2 cellular contexts compared by ENCODE assay signal in the genomic region with DNA sequence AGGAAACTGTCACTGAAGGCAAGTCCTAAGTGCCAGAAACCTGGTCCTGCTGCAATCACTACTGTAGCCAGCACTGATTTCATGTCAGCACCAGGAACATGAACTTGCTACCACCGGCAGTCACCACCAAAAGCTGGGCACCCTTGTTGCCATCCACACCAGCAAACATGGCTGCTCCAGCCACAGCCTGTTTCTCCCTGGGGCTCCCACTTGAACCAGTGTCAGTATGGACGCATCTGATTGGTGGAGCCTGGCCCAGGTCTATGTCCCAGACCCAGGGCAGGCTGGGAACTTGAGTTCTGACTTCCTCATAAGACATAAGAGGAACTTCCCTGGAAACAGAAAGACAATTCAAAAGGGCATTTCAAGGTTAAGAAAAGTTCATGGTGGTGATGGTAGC.
TF ChIP-seq lines count a peak whose summit lies in the region.

No MANE protein-coding gene starts in this region.

TF ChIP-seq in GM23338, 12 proteins besides CTCF, POLR2A, EP300 and RAD21 (continues in another document):
- TF ChIP-seq, protein P1, sequence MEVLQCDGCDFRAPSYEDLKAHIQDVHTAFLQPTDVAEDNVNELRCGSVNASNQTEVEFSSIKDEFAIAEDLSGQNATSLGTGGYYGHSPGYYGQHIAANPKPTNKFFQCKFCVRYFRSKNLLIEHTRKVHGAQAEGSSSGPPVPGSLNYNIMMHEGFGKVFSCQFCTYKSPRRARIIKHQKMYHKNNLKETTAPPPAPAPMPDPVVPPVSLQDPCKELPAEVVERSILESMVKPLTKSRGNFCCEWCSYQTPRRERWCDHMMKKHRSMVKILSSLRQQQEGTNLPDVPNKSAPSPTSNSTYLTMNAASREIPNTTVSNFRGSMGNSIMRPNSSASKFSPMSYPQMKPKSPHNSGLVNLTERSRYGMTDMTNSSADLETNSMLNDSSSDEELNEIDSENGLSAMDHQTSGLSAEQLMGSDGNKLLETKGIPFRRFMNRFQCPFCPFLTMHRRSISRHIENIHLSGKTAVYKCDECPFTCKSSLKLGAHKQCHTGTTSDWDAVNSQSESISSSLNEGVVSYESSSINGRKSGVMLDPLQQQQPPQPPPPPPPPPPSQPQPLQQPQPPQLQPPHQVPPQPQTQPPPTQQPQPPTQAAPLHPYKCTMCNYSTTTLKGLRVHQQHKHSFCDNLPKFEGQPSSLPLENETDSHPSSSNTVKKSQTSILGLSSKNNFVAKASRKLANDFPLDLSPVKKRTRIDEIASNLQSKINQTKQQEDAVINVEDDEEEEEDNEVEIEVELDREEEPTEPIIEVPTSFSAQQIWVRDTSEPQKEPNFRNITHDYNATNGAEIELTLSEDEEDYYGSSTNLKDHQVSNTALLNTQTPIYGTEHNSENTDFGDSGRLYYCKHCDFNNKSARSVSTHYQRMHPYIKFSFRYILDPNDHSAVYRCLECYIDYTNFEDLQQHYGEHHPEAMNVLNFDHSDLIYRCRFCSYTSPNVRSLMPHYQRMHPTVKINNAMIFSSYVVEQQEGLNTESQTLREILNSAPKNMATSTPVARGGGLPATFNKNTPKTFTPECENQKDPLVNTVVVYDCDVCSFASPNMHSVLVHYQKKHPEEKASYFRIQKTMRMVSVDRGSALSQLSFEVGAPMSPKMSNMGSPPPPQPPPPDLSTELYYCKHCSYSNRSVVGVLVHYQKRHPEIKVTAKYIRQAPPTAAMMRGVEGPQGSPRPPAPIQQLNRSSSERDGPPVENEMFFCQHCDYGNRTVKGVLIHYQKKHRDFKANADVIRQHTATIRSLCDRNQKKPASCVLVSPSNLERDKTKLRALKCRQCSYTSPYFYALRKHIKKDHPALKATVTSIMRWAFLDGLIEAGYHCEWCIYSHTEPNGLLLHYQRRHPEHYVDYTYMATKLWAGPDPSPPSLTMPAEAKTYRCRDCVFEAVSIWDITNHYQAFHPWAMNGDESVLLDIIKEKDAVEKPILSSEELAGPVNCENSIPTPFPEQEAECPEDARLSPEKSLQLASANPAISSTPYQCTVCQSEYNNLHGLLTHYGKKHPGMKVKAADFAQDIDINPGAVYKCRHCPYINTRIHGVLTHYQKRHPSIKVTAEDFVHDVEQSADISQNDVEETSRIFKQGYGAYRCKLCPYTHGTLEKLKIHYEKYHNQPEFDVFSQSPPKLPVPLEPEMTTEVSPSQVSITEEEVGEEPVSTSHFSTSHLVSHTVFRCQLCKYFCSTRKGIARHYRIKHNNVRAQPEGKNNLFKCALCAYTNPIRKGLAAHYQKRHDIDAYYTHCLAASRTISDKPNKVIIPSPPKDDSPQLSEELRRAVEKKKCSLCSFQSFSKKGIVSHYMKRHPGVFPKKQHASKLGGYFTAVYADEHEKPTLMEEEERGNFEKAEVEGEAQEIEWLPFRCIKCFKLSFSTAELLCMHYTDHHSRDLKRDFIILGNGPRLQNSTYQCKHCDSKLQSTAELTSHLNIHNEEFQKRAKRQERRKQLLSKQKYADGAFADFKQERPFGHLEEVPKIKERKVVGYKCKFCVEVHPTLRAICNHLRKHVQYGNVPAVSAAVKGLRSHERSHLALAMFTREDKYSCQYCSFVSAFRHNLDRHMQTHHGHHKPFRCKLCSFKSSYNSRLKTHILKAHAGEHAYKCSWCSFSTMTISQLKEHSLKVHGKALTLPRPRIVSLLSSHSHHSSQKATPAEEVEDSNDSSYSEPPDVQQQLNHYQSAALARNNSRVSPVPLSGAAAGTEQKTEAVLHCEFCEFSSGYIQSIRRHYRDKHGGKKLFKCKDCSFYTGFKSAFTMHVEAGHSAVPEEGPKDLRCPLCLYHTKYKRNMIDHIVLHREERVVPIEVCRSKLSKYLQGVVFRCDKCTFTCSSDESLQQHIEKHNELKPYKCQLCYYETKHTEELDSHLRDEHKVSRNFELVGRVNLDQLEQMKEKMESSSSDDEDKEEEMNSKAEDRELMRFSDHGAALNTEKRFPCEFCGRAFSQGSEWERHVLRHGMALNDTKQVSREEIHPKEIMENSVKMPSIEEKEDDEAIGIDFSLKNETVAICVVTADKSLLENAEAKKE (CRISPR knock-in tag; IDR thresholded peaks at IDR 0.05), result no peak
- TF ChIP-seq POLR2AphosphoS5 (IDR thresholded peaks at IDR 0.05; ENCODE audit: low read depth) (no peak), JUNB (IDR thresholded peaks at IDR 0.05; ENCODE audit: unreplicated experiment) (no peak), ZNF331 (CRISPR knock-in tag; IDR thresholded peaks at IDR 0.05; ENCODE audit: low read depth) (no peak), CREB1 (CRISPR knock-in tag; IDR thresholded peaks at IDR 0.05; ENCODE audit: low read depth) (no peak), NANOG (IDR thresholded peaks at IDR 0.05; ENCODE audit: borderline replicate concordance) (no peak), ZNF114 (CRISPR knock-in tag; IDR thresholded peaks at IDR 0.05) (no peak), STAT1 (IDR thresholded peaks at IDR 0.05; ENCODE audit: unreplicated experiment) (no peak)
- TF ChIP-seq, protein P2, sequence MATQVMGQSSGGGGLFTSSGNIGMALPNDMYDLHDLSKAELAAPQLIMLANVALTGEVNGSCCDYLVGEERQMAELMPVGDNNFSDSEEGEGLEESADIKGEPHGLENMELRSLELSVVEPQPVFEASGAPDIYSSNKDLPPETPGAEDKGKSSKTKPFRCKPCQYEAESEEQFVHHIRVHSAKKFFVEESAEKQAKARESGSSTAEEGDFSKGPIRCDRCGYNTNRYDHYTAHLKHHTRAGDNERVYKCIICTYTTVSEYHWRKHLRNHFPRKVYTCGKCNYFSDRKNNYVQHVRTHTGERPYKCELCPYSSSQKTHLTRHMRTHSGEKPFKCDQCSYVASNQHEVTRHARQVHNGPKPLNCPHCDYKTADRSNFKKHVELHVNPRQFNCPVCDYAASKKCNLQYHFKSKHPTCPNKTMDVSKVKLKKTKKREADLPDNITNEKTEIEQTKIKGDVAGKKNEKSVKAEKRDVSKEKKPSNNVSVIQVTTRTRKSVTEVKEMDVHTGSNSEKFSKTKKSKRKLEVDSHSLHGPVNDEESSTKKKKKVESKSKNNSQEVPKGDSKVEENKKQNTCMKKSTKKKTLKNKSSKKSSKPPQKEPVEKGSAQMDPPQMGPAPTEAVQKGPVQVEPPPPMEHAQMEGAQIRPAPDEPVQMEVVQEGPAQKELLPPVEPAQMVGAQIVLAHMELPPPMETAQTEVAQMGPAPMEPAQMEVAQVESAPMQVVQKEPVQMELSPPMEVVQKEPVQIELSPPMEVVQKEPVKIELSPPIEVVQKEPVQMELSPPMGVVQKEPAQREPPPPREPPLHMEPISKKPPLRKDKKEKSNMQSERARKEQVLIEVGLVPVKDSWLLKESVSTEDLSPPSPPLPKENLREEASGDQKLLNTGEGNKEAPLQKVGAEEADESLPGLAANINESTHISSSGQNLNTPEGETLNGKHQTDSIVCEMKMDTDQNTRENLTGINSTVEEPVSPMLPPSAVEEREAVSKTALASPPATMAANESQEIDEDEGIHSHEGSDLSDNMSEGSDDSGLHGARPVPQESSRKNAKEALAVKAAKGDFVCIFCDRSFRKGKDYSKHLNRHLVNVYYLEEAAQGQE (IDR thresholded peaks at IDR 0.05; ENCODE audit: unreplicated experiment), result no peak
- TF ChIP-seq, protein P3, sequence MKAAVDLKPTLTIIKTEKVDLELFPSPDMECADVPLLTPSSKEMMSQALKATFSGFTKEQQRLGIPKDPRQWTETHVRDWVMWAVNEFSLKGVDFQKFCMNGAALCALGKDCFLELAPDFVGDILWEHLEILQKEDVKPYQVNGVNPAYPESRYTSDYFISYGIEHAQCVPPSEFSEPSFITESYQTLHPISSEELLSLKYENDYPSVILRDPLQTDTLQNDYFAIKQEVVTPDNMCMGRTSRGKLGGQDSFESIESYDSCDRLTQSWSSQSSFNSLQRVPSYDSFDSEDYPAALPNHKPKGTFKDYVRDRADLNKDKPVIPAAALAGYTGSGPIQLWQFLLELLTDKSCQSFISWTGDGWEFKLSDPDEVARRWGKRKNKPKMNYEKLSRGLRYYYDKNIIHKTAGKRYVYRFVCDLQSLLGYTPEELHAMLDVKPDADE (IDR thresholded peaks at IDR 0.05), result no peak

TF ChIP-seq in K562, 482 proteins besides CTCF, POLR2A, EP300 and RAD21 (continued from another document and continues in another):
- TF ChIP-seq, protein P4, sequence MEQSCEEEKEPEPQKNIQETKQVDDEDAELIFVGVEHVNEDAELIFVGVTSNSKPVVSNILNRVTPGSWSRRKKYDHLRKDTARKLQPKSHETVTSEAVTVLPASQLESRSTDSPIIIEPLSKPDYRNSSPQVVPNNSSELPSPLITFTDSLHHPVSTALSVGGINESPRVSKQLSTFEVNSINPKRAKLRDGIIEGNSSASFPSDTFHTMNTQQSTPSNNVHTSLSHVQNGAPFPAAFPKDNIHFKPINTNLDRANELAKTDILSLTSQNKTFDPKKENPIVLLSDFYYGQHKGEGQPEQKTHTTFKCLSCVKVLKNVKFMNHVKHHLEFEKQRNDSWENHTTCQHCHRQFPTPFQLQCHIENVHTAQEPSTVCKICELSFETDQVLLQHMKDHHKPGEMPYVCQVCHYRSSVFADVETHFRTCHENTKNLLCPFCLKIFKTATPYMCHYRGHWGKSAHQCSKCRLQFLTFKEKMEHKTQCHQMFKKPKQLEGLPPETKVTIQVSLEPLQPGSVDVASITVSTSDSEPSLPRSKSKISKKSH (CRISPR knock-in tag; IDR thresholded peaks at IDR 0.05), result no peak
- TF ChIP-seq MAFG (tag; conservative IDR thresholded peaks at IDR 0.05), result no peak
- TF ChIP-seq SRSF3 (IDR thresholded peaks at IDR 0.05; ENCODE audit: insufficient read depth, low read length), result no peak
- TF ChIP-seq NR2C2 (CRISPR knock-in tag; IDR thresholded peaks at IDR 0.05), result no peak
- TF ChIP-seq NR2C2 (tag; IDR thresholded peaks at IDR 0.05), result peak; percentile 56
- TF ChIP-seq STAT5A (IDR thresholded peaks at IDR 0.05; ENCODE audit: borderline replicate concordance, low read length), result no peak
- TF ChIP-seq HDAC8 (tag; IDR thresholded peaks at IDR 0.05), result no peak
- TF ChIP-seq, protein P5, sequence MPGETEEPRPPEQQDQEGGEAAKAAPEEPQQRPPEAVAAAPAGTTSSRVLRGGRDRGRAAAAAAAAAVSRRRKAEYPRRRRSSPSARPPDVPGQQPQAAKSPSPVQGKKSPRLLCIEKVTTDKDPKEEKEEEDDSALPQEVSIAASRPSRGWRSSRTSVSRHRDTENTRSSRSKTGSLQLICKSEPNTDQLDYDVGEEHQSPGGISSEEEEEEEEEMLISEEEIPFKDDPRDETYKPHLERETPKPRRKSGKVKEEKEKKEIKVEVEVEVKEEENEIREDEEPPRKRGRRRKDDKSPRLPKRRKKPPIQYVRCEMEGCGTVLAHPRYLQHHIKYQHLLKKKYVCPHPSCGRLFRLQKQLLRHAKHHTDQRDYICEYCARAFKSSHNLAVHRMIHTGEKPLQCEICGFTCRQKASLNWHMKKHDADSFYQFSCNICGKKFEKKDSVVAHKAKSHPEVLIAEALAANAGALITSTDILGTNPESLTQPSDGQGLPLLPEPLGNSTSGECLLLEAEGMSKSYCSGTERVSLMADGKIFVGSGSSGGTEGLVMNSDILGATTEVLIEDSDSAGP (CRISPR knock-in tag; IDR thresholded peaks at IDR 0.05), result no peak
- TF ChIP-seq ELF1 (tag; IDR thresholded peaks at IDR 0.05), result no peak
- TF ChIP-seq NR1H2 (CRISPR knock-in tag; IDR thresholded peaks at IDR 0.05), result no peak
- peak; percentile 55 for TF ChIP-seq FOS (IDR thresholded peaks at IDR 0.05; ENCODE audit: extremely low read depth, insufficient read length)
- no peak for TF ChIP-seq ETV5 (CRISPR knock-in tag; IDR thresholded peaks at IDR 0.05; ENCODE audit: low read depth)
- TF ChIP-seq NRF1 (conservative IDR thresholded peaks at IDR 0.05 in 1 of 2, IDR thresholded peaks at IDR 0.05 in 1 of 2), result 0 out of 4 replicates have a peak, but pooled peaks of 1 of the 2 experiments have one; percentile 17
- TF ChIP-seq RBM39 (optimal IDR thresholded peaks at IDR 0.05; ENCODE audit: low read depth, low read length), result no peak
- no peak for TF ChIP-seq SREBF2 (CRISPR knock-in tag; IDR thresholded peaks at IDR 0.05)
- no peak for TF ChIP-seq HNRNPH1 (optimal IDR thresholded peaks at IDR 0.05; ENCODE audit: low read depth, low read length)
- TF ChIP-seq, protein P6, sequence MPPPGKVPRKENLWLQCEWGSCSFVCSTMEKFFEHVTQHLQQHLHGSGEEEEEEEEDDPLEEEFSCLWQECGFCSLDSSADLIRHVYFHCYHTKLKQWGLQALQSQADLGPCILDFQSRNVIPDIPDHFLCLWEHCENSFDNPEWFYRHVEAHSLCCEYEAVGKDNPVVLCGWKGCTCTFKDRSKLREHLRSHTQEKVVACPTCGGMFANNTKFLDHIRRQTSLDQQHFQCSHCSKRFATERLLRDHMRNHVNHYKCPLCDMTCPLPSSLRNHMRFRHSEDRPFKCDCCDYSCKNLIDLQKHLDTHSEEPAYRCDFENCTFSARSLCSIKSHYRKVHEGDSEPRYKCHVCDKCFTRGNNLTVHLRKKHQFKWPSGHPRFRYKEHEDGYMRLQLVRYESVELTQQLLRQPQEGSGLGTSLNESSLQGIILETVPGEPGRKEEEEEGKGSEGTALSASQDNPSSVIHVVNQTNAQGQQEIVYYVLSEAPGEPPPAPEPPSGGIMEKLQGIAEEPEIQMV (tag; conservative IDR thresholded peaks at IDR 0.05; ENCODE audit: low read depth), result no peak
- TF ChIP-seq, protein P7, sequence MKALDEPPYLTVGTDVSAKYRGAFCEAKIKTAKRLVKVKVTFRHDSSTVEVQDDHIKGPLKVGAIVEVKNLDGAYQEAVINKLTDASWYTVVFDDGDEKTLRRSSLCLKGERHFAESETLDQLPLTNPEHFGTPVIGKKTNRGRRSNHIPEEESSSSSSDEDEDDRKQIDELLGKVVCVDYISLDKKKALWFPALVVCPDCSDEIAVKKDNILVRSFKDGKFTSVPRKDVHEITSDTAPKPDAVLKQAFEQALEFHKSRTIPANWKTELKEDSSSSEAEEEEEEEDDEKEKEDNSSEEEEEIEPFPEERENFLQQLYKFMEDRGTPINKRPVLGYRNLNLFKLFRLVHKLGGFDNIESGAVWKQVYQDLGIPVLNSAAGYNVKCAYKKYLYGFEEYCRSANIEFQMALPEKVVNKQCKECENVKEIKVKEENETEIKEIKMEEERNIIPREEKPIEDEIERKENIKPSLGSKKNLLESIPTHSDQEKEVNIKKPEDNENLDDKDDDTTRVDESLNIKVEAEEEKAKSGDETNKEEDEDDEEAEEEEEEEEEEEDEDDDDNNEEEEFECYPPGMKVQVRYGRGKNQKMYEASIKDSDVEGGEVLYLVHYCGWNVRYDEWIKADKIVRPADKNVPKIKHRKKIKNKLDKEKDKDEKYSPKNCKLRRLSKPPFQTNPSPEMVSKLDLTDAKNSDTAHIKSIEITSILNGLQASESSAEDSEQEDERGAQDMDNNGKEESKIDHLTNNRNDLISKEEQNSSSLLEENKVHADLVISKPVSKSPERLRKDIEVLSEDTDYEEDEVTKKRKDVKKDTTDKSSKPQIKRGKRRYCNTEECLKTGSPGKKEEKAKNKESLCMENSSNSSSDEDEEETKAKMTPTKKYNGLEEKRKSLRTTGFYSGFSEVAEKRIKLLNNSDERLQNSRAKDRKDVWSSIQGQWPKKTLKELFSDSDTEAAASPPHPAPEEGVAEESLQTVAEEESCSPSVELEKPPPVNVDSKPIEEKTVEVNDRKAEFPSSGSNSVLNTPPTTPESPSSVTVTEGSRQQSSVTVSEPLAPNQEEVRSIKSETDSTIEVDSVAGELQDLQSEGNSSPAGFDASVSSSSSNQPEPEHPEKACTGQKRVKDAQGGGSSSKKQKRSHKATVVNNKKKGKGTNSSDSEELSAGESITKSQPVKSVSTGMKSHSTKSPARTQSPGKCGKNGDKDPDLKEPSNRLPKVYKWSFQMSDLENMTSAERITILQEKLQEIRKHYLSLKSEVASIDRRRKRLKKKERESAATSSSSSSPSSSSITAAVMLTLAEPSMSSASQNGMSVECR (CRISPR knock-in tag; IDR thresholded peaks at IDR 0.05), result no peak
- no peak for TF ChIP-seq ZNF668 (CRISPR knock-in tag; IDR thresholded peaks at IDR 0.05)
- TF ChIP-seq ZNF583 (CRISPR knock-in tag; IDR thresholded peaks at IDR 0.05), result no peak
